Comparison of ENCODE assay signal across 1 cellular context in genomic region chr15:40157748-40158447, GRCh38.
TF ChIP-seq lines count a peak whose summit lies in the region.

No MANE protein-coding gene starts in this region.

TF ChIP-seq in GM12878, 131 proteins besides CTCF, POLR2A, EP300 and RAD21:
- TF ChIP-seq SPI1 (IDR thresholded peaks at IDR 0.05; ENCODE audit: borderline replicate concordance, insufficient read depth, low read depth, low read length) (peak; percentile 16; the same call in 1 of the 2 replicates), CBX3 (IDR thresholded peaks at IDR 0.05; ENCODE audit: borderline replicate concordance, low read depth) (no peak)
